In the genomic region with DNA sequence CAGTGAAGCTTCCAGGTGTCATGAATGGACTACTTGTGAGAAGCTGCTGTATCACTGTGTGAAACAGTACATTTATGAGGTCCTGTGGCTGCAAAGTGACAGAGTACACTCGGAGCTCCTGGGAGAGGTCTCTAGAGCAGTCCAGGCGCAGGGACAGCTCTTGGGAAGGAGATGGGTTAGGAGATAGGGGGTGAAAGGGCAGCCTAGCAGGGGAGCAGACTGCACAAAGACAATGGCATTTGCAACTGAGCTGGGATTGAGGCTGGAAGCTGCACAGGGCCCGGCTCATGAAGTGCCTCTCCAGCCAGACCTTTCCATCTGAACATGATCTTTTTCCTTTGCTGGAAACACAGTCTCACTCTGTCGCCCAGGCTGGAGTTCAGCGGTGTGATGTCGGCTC, we compare ENCODE assay signal across 26 cellular contexts.
"Had no signal": no experiment of that assay in that cellular context is flagged by ENCODE, and none has a peak within 500 bp of the region (broad histone marks: within the 10 kb centered on the region; RNA-seq: fewer than 3 reads in every experiment).

No MANE protein-coding gene starts in this region.

- H3K4me3 Mint-ChIP-seq: activated CD4-positive, alpha-beta T cell treated with anti-CD3 and anti-CD28 coated beads, Interleukin-2, amount 10 ng/mL, durations not matched to agents 24 days and 14 days; activated CD8-positive, alpha-beta memory T cell treated with anti-CD3 and anti-CD28 coated beads, Interleukin-2, amount 10 ng/mL, durations not matched to agents 7 days and 5 days; activated naive CD4-positive, alpha-beta T cell treated with anti-CD3 and anti-CD28 coated beads for 36 hours; activated naive CD8-positive, alpha-beta T cell; activated T-cell treated with anti-CD3 and anti-CD28 coated beads, Interleukin-2, amount 50 U/mL, for 24 hours; WTC11 had no signal

- H3K27me3 Mint-ChIP-seq: activated naive CD8-positive, alpha-beta T cell had no signal

- H3K27me3 ChIP-seq: brain microvascular endothelial cell, cardiac muscle cell, MG63 had no signal

- H3K9me3 ChIP-seq: MG63 had no signal

- H3K9me3 Mint-ChIP-seq: activated CD4-positive, alpha-beta T cell treated with anti-CD3 and anti-CD28 coated beads, Interleukin-2, amount 10 ng/mL, durations not matched to agents 24 days and 14 days; activated naive CD4-positive, alpha-beta T cell treated with anti-CD3 and anti-CD28 coated beads for 36 hours; activated T-cell treated with anti-CD3 and anti-CD28 coated beads, Interleukin-2, amount 50 U/mL, for 24 hours; WTC11 had no signal

- H3K4me2 ChIP-seq: KMS-11 had no signal

- H3K36me3 Mint-ChIP-seq: activated CD8-positive, alpha-beta memory T cell treated with anti-CD3 and anti-CD28 coated beads, Interleukin-2, amount 10 ng/mL, durations not matched to agents 7 days and 5 days; activated naive CD8-positive, alpha-beta T cell; WTC11 had no signal

- DNase-seq: activated CD4-positive, alpha-beta T cell treated with anti-CD3 and anti-CD28 coated beads, Interleukin-2, amount 10 ng/mL, durations not matched to agents 24 days and 14 days; activated CD4-positive, alpha-beta T cell treated with anti-CD3 and anti-CD28 coated beads, Interleukin-2, amount 50 U/mL, for 48 hours; activated CD4-positive, CD25-positive, alpha-beta regulatory T cell treated with anti-CD3 and anti-CD28 coated beads, Interleukin-2, amount 50 U/mL, for 72 hours; activated CD8-positive, alpha-beta memory T cell treated with anti-CD3 and anti-CD28 coated beads, Interleukin-2, amount 10 ng/mL, durations not matched to agents 7 days and 5 days; activated gamma-delta T cell; activated naive CD4-positive, alpha-beta T cell treated with anti-CD3 and anti-CD28 coated beads for 36 hours; activated T-cell treated with anti-CD3 and anti-CD28 coated beads, Interleukin-2, amount 50 U/mL, for 24 hours; amygdala; brain microvascular endothelial cell; MG63; MV-4-11; NCI-H1092 treated with DMSO at 0.1 percent for 48 hours; NCI-H1417 treated with DMSO at 0.1 percent for 48 hours; NCI-H1694; NCI-H2029; NCI-H345; NCI-H510A; NCI-H69; NK-92 treated with Interleukin-12 subunit alpha and Interleukin-12 subunit beta, amount 100 ng/mL, for 24 hours; SHP77 treated with DMSO at 0.1 percent for 48 hours; T-helper 1 cell had no signal

- H3K27ac ChIP-seq: brain microvascular endothelial cell, cardiac muscle cell, KMS-11, SK-N-MC had no signal

- ATAC-seq: WTC11 had no signal

- H3K27ac Mint-ChIP-seq: activated CD4-positive, alpha-beta T cell treated with anti-CD3 and anti-CD28 coated beads, Interleukin-2, amount 10 ng/mL, durations not matched to agents 24 days and 14 days; activated CD8-positive, alpha-beta memory T cell treated with anti-CD3 and anti-CD28 coated beads, Interleukin-2, amount 10 ng/mL, durations not matched to agents 7 days and 5 days; activated naive CD4-positive, alpha-beta T cell treated with anti-CD3 and anti-CD28 coated beads for 36 hours; activated naive CD8-positive, alpha-beta T cell; activated T-cell treated with anti-CD3 and anti-CD28 coated beads, Interleukin-2, amount 50 U/mL, for 24 hours; WTC11 had no signal

- H3K4me1 Mint-ChIP-seq: activated CD4-positive, alpha-beta T cell treated with anti-CD3 and anti-CD28 coated beads, Interleukin-2, amount 10 ng/mL, durations not matched to agents 24 days and 14 days; activated CD8-positive, alpha-beta memory T cell treated with anti-CD3 and anti-CD28 coated beads, Interleukin-2, amount 10 ng/mL, durations not matched to agents 7 days and 5 days had no signal

- H3K4me3 ChIP-seq: cardiac muscle cell, MG63, SK-N-MC had no signal

- H3K36me3 ChIP-seq: brain microvascular endothelial cell, cardiac muscle cell, MG63 had no signal
